Comparison of ENCODE assay signal across 11 cellular contexts in genomic region chr13:79810018-79810417, GRCh38.
"Had no signal": no experiment of that assay in that cellular context is flagged by ENCODE, and none has a peak within 500 bp of the region (broad histone marks: within the 10 kb centered on the region; RNA-seq: fewer than 3 reads in every experiment).

No MANE protein-coding gene starts in this region.

- H3K27ac Mint-ChIP-seq: activated CD4-positive, alpha-beta T cell treated with anti-CD3 and anti-CD28 coated beads, Interleukin-2, amount 10 ng/mL, durations not matched to agents 7 days and 5 days; activated naive CD4-positive, alpha-beta T cell treated with anti-CD3 and anti-CD28 coated beads, Interleukin-2, amount 50 U/mL, for 72 hours had no signal

- H3K4me1 Mint-ChIP-seq: activated CD4-positive, alpha-beta T cell treated with anti-CD3 and anti-CD28 coated beads, Interleukin-2, amount 10 ng/mL, durations not matched to agents 7 days and 5 days had no signal

- ATAC-seq: activated naive CD4-positive, alpha-beta T cell treated with anti-CD3 and anti-CD28 coated beads, Interleukin-2, amount 50 U/mL, for 72 hours; esophagus mucosa; left lobe of liver; right cardiac atrium had no signal

- H3K9me3 ChIP-seq: tibial artery had no signal

- H3K27me3 ChIP-seq: tibial artery had no signal

- H3K4me3 ChIP-seq: smooth muscle cell, tibial artery had no signal

- H3K4me3 Mint-ChIP-seq: activated CD4-positive, alpha-beta T cell treated with anti-CD3 and anti-CD28 coated beads, Interleukin-2, amount 10 ng/mL, durations not matched to agents 7 days and 5 days had no signal

- H3K9me3 Mint-ChIP-seq: activated CD4-positive, alpha-beta T cell treated with anti-CD3 and anti-CD28 coated beads, Interleukin-2, amount 10 ng/mL, durations not matched to agents 7 days and 5 days had no signal

- H3K27me3 Mint-ChIP-seq: activated CD4-positive, alpha-beta T cell treated with anti-CD3 and anti-CD28 coated beads, Interleukin-2, amount 10 ng/mL, durations not matched to agents 7 days and 5 days had no signal

- H3K36me3 Mint-ChIP-seq: activated naive CD4-positive, alpha-beta T cell treated with anti-CD3 and anti-CD28 coated beads, Interleukin-2, amount 50 U/mL, for 72 hours had no signal

- DNase-seq: activated CD4-positive, alpha-beta T cell treated with anti-CD3 and anti-CD28 coated beads, Interleukin-2, amount 10 ng/mL, durations not matched to agents 7 days and 5 days; activated CD4-positive, CD25-positive, alpha-beta regulatory T cell; activated effector memory CD4-positive, alpha-beta T cell treated with Interleukin-2 at 50 U/mL for 16 hours; activated T-cell treated with anti-CD3 and anti-CD28 coated beads, Interleukin-2, amount 50 U/mL, for 1 hour; amygdala; right cardiac atrium; tibial artery had no signal

- H3K27ac ChIP-seq: tibial artery had no signal

- H3K4me1 ChIP-seq: tibial artery had no signal

- H3K36me3 ChIP-seq: tibial artery had no signal
